29 cellular contexts compared by ENCODE assay signal in genomic region chr13:31089649-31090048, GRCh38.
"Had no signal": no experiment of that assay in that cellular context is flagged by ENCODE, and none has a peak within 500 bp of the region (broad histone marks: within the 10 kb centered on the region; RNA-seq: fewer than 3 reads in every experiment).

No MANE protein-coding gene starts in this region.

- H3K4me1 ChIP-seq: psoas muscle, testis, tibial artery, transverse colon, vagina had no signal

- H3K9ac ChIP-seq: parathyroid adenoma had no signal

- FAIRE-seq: urothelium cell line had no signal

- H2AFZ ChIP-seq: parathyroid adenoma had no signal

- H3K27me3 ChIP-seq: ovary, testis, transverse colon, upper lobe of left lung, vagina had no signal

- DNase-seq: naive B cell; naive thymus-derived CD8-positive, alpha-beta T cell; nephron progenitor cell; nucleus accumbens; ovary; posterior cingulate gyrus; psoas muscle; right cardiac atrium; spleen; stimulated activated CD4-positive, alpha-beta T cell treated with anti-CD3 and anti-CD28 coated beads, Interleukin-12 subunit alpha, Interleukin-12 subunit beta, amount 100 ng/mL, for 4 hours; stimulated activated CD4-positive, alpha-beta T cell treated with anti-CD3 and anti-CD28 coated beads, Interleukin-1b, Interleukin-23, amount 100 ng/mL, for 48 hours; stimulated activated CD4-positive, alpha-beta T cell treated with anti-CD3 and anti-CD28 coated beads, Interleukin-4, amount 100 ng/mL, for 24 hours; stimulated activated naive CD4-positive, alpha-beta T cell; stimulated activated naive CD8-positive, alpha-beta T cell treated with anti-CD3 and anti-CD28 coated beads, Interleukin-15, amount 100 ng/mL, for 72 hours; stimulated activated naive CD8-positive, alpha-beta T cell treated with anti-CD3 and anti-CD28 coated beads, Interleukin-15, Interleukin-2, amounts not matched to agents 100 U/mL and 50 U/mL, for 24 hours; substantia nigra; testis; tibial artery; transverse colon had no signal

- ATAC-seq: naive thymus-derived CD8-positive, alpha-beta T cell; psoas muscle; sciatic nerve; stimulated activated effector memory CD8-positive, alpha-beta T cell treated with anti-CD3 and anti-CD28 coated beads, Interleukin-12 subunit alpha, Interleukin-12 subunit beta, amount 100 ng/mL, for 72 hours; stimulated activated naive CD8-positive, alpha-beta T cell treated with anti-CD3 and anti-CD28 coated beads, Interleukin-15, amount 100 ng/mL, for 72 hours; stimulated activated naive CD8-positive, alpha-beta T cell treated with anti-CD3 and anti-CD28 coated beads, Interleukin-15, Interleukin-2, amounts not matched to agents 100 U/mL and 50 U/mL, for 24 hours had no signal

- H3K36me3 ChIP-seq: neutrophil, ovary, spleen, suprapubic skin, tibial artery, transverse colon, upper lobe of left lung, vagina had no signal

- H3K27ac ChIP-seq: neutrophil, ovary, parathyroid adenoma, psoas muscle, skin epidermis, spleen, suprapubic skin, testis, tibial artery, transverse colon, upper lobe of left lung, vagina had no signal

- H3K4me2 ChIP-seq: smooth muscle cell had no signal

- H3K9me3 ChIP-seq: neutrophil, ovary, psoas muscle, spleen, suprapubic skin, testis, tibial artery, transverse colon, upper lobe of left lung, vagina had no signal

- H3K4me3 ChIP-seq: ovary, psoas muscle, skin epidermis, smooth muscle cell, spleen, suprapubic skin, testis, tibial artery, transverse colon, upper lobe of left lung, vagina had no signal

- H3K79me2 ChIP-seq: parathyroid adenoma had no signal
